In the genomic region with DNA sequence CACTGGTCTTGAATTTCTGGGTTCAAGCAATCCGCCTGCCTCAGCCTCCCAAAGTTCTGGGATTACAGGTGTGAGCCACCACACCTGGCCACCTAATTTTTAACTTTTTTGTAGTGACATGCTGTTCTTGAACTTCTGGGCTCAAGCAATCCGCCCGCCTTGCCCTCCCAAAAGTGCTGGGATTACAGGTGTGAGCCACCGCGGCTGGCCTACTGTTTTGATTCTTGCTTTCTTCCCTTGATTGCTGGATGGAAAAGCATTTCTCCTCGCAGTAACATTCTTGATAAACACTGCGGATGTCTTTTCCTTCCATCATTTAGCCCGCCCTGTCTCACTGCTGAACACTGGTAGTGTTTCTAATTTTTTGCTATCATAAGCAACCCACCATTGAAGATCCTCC, we compare ENCODE assay signal across 31 cellular contexts.
DNase-seq lines count a peak whose midpoint lies in the region; ATAC-seq and TF ChIP-seq lines count a peak whose summit lies in the region.
"Had no signal": no experiment of that assay in that cellular context is flagged by ENCODE, and none has a peak within 500 bp of the region (broad histone marks: within the 10 kb centered on the region; RNA-seq: fewer than 3 reads in every experiment).

No MANE protein-coding gene starts in this region.

- peaks cover 38% of the 10 kb centered on the region for H3K4me1 ChIP-seq in SJSA1 (replicated peaks)
- H3K4me1 ChIP-seq: A549, Caco-2 had no signal

- no peaks in the 10 kb centered on the region for H3K9me3 Mint-ChIP-seq in chondrocyte (ENCODE audit: low read depth)
- H3K9me3 Mint-ChIP-seq: CD14-positive monocyte; CD4-positive, alpha-beta memory T cell; CD4-positive, alpha-beta T cell; CD4-positive, CD25-positive, alpha-beta regulatory T cell; CD8-positive, alpha-beta memory T cell; CD8-positive, alpha-beta T cell had no signal

- H3K9me3 ChIP-seq in SJSA1 (replicated peaks), result no peaks in the 10 kb centered on the region; the same call in 1 of the 2 replicates
- H3K9me3 ChIP-seq: A549; BE2C; BLaER1; BLaER1 treated with 17β-estradiol and CSF1 and Interleukin-3, amounts not matched to agents 10 nM and 100 nM; Caco-2 had no signal

- no peak for ATAC-seq in HG02610 (IDR thresholded peaks at IDR 0.05; ENCODE audit: unreplicated experiment)
- ATAC-seq: A549; CD8-positive, alpha-beta T cell had no signal

- DNase-seq in SJSA1 (ENCODE audit: low read depth in 1 of 2, low spot score in 2 of 2) (peak; percentile 57 to 87), chondrocyte (ENCODE audit: low spot score) (peak; percentile 40)
- DNase-seq in stimulated activated CD4-positive, alpha-beta T cell treated with anti-CD3 and anti-CD28 coated beads, Interleukin-2, amount 100 ng/mL, for 24 hours, result no peak
- DNase-seq: 8988T; ACHN; AML-193; BE2C; C1 segment of cervical spinal cord; Caco-2; Calu3; CD4-positive, alpha-beta memory T cell; CD4-positive, alpha-beta T cell; CD4-positive, CD25-positive, alpha-beta regulatory T cell; CD8-positive, alpha-beta memory T cell; CD8-positive, alpha-beta T cell; COR-L47; DMS 273 treated with DMSO at 0.1 percent for 48 hours; DMS153; DMS53; DMS79; DMS79 treated with DMSO at 0.1 percent for 48 hours; DND-41; EL had no signal

- no peak overlapping the region for H3K27ac Mint-ChIP-seq in chondrocyte (ENCODE audit: unreplicated experiment)
- H3K27ac Mint-ChIP-seq: B cell; CD14-positive monocyte; CD4-positive, alpha-beta T cell; CD4-positive, CD25-positive, alpha-beta regulatory T cell; CD8-positive, alpha-beta T cell had no signal

- H3K27ac ChIP-seq in SJSA1, result no peak overlapping the region
- H3K27ac ChIP-seq: 22Rv1, A549, C4-2B had no signal

- H3K27me3 ChIP-seq in SJSA1 (replicated peaks), result no peaks in the 10 kb centered on the region
- H3K27me3 ChIP-seq: BE2C; BLaER1; BLaER1 treated with 17β-estradiol and CSF1 and Interleukin-3, amounts not matched to agents 10 nM and 100 nM had no signal

- no peak overlapping the region for H3K4me3 ChIP-seq in SJSA1
- H3K4me3 ChIP-seq: A549; BLaER1; BLaER1 treated with 17β-estradiol and CSF1 and Interleukin-3, amounts not matched to agents 10 nM and 100 nM had no signal

- H3K36me3 ChIP-seq in SJSA1, result peaks cover 78% of the 10 kb centered on the region
- H3K36me3 ChIP-seq: BE2C had no signal

- no peaks in the 10 kb centered on the region for H3K27me3 Mint-ChIP-seq in chondrocyte (ENCODE audit: low read depth)
- H3K27me3 Mint-ChIP-seq: B cell; CD4-positive, alpha-beta memory T cell; CD4-positive, alpha-beta T cell; CD4-positive, CD25-positive, alpha-beta regulatory T cell; CD8-positive, alpha-beta memory T cell had no signal

- peaks cover 2% of the 10 kb centered on the region for H3K36me3 Mint-ChIP-seq in chondrocyte (ENCODE audit: low read depth)

- TF ChIP-seq CTCF in chondrocyte (IDR thresholded peaks at IDR 0.05), result no peak

- no peak overlapping the region for H3K4me3 Mint-ChIP-seq in chondrocyte (ENCODE audit: unreplicated experiment)
- H3K4me3 Mint-ChIP-seq: B cell; CD14-positive monocyte; CD4-positive, alpha-beta memory T cell; CD4-positive, alpha-beta T cell; CD4-positive, CD25-positive, alpha-beta regulatory T cell; CD8-positive, alpha-beta memory T cell; CD8-positive, alpha-beta T cell had no signal

- peaks cover 6% of the 10 kb centered on the region for H3K4me1 Mint-ChIP-seq in chondrocyte (ENCODE audit: low read depth)
- H3K4me1 Mint-ChIP-seq: B cell; CD14-positive monocyte; CD4-positive, alpha-beta memory T cell; CD8-positive, alpha-beta memory T cell had no signal

Comparison
In these comparisons a context has a peak if more than half of its experiments do, and no peak if none do; other contexts are left out.
1. DNase-seq: peak in SJSA1 (2 of 2) and chondrocyte (single experiment); none in stimulated activated CD4-positive, alpha-beta T cell treated with anti-CD3 and anti-CD28 coated beads, Interleukin-2, amount 100 ng/mL, for 24 hours (0 of 2).